In the genomic region with DNA sequence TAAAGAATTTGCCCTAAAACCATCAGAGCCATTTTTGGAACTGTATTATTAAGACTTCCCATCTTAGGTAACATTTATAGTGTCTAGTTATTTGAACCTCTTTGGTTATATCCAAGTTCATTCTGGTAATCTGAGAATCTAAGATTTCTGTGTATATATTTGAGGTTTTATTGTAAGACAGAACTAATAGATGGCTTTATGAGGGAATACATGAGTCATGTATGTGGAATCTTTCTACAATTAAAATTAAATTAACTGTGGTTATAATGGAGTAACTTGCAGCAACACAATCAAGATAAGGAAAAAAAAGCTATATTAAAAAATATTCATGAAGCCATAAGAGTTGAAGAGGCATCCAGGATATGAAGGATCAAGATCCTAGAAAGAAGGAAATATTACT, we compare ENCODE assay signal across 23 cellular contexts.
DNase-seq lines count a peak whose midpoint lies in the region; ATAC-seq and TF ChIP-seq lines count a peak whose summit lies in the region.
"Had no signal": no experiment of that assay in that cellular context is flagged by ENCODE, and none has a peak within 500 bp of the region (broad histone marks: within the 10 kb centered on the region; RNA-seq: fewer than 3 reads in every experiment).

No MANE protein-coding gene starts in this region.

- intact Hi-C loops in right cardiac atrium (cut with DNase I) = no loop called here

- H3K4me3 ChIP-seq in SK-N-SH (ENCODE audit: low read depth in 2 of 2, low read length in 1 of 2) (no peak overlapping the region), HEK293 (ENCODE audit: low read depth, low read length) (no peak overlapping the region), astrocyte of the cerebellum (ENCODE audit: low read depth, low read length) (no peak overlapping the region), right cardiac atrium (ENCODE audit: low read length) (no peak overlapping the region)
- H3K4me3 ChIP-seq: GM12878, Peyer's patch, SK-N-MC had no signal

- no peaks in the 10 kb centered on the region for H3F3A ChIP-seq in SK-N-SH (replicated peaks; ENCODE audit: insufficient read depth)

- no peak overlapping the region for H2AFZ ChIP-seq in SK-N-SH (ENCODE audit: low read depth)

- H4K20me1 ChIP-seq in SK-N-SH (ENCODE audit: insufficient read depth) = no peaks in the 10 kb centered on the region

- H3K9me3 ChIP-seq in SK-N-SH (no peaks in the 10 kb centered on the region), HEK293 (ENCODE audit: control insufficient read depth, insufficient read depth, low read depth, low read length) (no peaks in the 10 kb centered on the region; the same call in 1 of the 2 replicates), right cardiac atrium (ENCODE audit: control insufficient read depth, low read length) (no peaks in the 10 kb centered on the region)
- H3K9me3 ChIP-seq: BE2C, Peyer's patch had no signal

- H3K27ac ChIP-seq in SK-N-SH (ENCODE audit: low read depth in 2 of 2, low read length in 1 of 2) = no peak overlapping the region
- no peak overlapping the region for H3K27ac ChIP-seq in HEK293 (ENCODE audit: extremely low read depth, low read depth, low read length)
- no peak overlapping the region for H3K27ac ChIP-seq in right cardiac atrium (ENCODE audit: low read length)
- H3K27ac ChIP-seq: 22Rv1, Peyer's patch, SK-N-MC had no signal

- TF ChIP-seq RAD21 in SK-N-SH (IDR thresholded peaks at IDR 0.05; ENCODE audit: low read length) = no peak

- no peak overlapping the region for H3K9ac ChIP-seq in SK-N-SH

- H3K27me3 ChIP-seq in SK-N-SH (ENCODE audit: insufficient read depth) (no peaks in the 10 kb centered on the region), right cardiac atrium (ENCODE audit: control insufficient read depth, insufficient read depth) (no peaks in the 10 kb centered on the region)
- H3K27me3 ChIP-seq: BE2C, Peyer's patch had no signal

- no peaks in the 10 kb centered on the region for H3K36me3 ChIP-seq in SK-N-SH (replicated peaks in 1 of 2; ENCODE audit: control insufficient read depth in 1 of 2, insufficient read depth in 2 of 2, low read length in 1 of 2)
- H3K36me3 ChIP-seq in HEK293 (ENCODE audit: control insufficient read depth in 2 of 2, insufficient read depth in 1 of 2, low read length in 2 of 2) = no peaks in the 10 kb centered on the region
- H3K36me3 ChIP-seq: BE2C, Peyer's patch had no signal

- no peaks in the 10 kb centered on the region for H3K4me1 ChIP-seq in SK-N-SH (ENCODE audit: control insufficient read depth in 1 of 2, insufficient read depth in 2 of 2, low read depth in 1 of 2, low read length in 1 of 2)
- H3K4me1 ChIP-seq in HEK293 (ENCODE audit: control insufficient read depth, insufficient read depth, low read length) = no peaks in the 10 kb centered on the region; the same call in 1 of the 2 replicates
- H3K4me1 ChIP-seq in right cardiac atrium (ENCODE audit: control insufficient read depth, insufficient read depth, low read length) = no peaks in the 10 kb centered on the region
- H3K4me1 ChIP-seq: BE2C, Peyer's patch had no signal

- TF ChIP-seq CTCF in SK-N-SH (IDR thresholded peaks at IDR 0.05) (no peak), HEK293 (tag by site-specific recombination; IDR thresholded peaks at IDR 0.05) (no peak), astrocyte of the cerebellum (IDR thresholded peaks at IDR 0.05; ENCODE audit: low read depth, low read length, missing control alignments) (no peak)

- DNase-seq in SK-N-SH (no peak), astrocyte of the cerebellum (ENCODE audit: low read depth) (peak; percentile 13), iris pigment epithelial cell (ENCODE audit: low read depth) (peak; percentile 63), right cardiac atrium (no peak), MV-4-11 (lab: John Stamatoyannopoulos, UW) (no peak)
- DNase-seq: BE2C; CD4-positive, alpha-beta T cell; GDM1; KBM-7; NCI-H1048; NCI-H1417 treated with DMSO at 0.1 percent for 48 hours; NCI-H1694 treated with DMSO at 0.1 percent for 48 hours; NCI-H2081; NCI-H510A; NCI-H69; Peyer's patch; SIG-M5 had no signal

- TF ChIP-seq EP300 in SK-N-SH (IDR thresholded peaks at IDR 0.05; ENCODE audit: borderline replicate concordance in 1 of 2, low read depth in 1 of 2, low read length in 1 of 2) = no peak

- in situ Hi-C loops in astrocyte of the cerebellum (cut with HindIII; ENCODE audit: low sequenced_read_pairs) = no loop called here

- H3K4me2 ChIP-seq in SK-N-SH = no peak overlapping the region

- no peaks in the 10 kb centered on the region for H3K79me2 ChIP-seq in SK-N-SH (ENCODE audit: insufficient read depth)

- POLR2A ChIA-PET in SK-N-SH (lab: Yijun Ruan, JAX) = no interaction called here
- POLR2A ChIA-PET in HEK293 (lab: Yijun Ruan, JAX) = no interaction called here

- CTCF ChIA-PET in SK-N-SH (lab: Yijun Ruan, JAX) (no interaction called here), HEK293 (lab: Yijun Ruan, JAX) (interaction anchor here (1.0 kb wide), 1 partner anchor 14 kb away, joined by 3 read pairs; no protein-coding TSS in a partner anchor)

- no peaks in the 10 kb centered on the region for H3K9me2 ChIP-seq in SK-N-SH

- no peak for ATAC-seq in SK-N-SH treated with all-trans-retinoic acid at 6 μM for 48 hours
- ATAC-seq in right cardiac atrium = no peak
- no peak for ATAC-seq in HG03432 (IDR thresholded peaks at IDR 0.05; ENCODE audit: unreplicated experiment)
- ATAC-seq: GM12878 had no signal

TF ChIP-seq in SK-N-SH treated with all-trans-retinoic acid at 6 μM for 48 hours, 23 proteins besides CTCF, POLR2A, EP300 and RAD21:
- TF ChIP-seq, protein P1, sequence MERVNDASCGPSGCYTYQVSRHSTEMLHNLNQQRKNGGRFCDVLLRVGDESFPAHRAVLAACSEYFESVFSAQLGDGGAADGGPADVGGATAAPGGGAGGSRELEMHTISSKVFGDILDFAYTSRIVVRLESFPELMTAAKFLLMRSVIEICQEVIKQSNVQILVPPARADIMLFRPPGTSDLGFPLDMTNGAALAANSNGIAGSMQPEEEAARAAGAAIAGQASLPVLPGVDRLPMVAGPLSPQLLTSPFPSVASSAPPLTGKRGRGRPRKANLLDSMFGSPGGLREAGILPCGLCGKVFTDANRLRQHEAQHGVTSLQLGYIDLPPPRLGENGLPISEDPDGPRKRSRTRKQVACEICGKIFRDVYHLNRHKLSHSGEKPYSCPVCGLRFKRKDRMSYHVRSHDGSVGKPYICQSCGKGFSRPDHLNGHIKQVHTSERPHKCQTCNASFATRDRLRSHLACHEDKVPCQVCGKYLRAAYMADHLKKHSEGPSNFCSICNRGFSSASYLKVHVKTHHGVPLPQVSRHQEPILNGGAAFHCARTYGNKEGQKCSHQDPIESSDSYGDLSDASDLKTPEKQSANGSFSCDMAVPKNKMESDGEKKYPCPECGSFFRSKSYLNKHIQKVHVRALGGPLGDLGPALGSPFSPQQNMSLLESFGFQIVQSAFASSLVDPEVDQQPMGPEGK (CRISPR knock-in tag; IDR thresholded peaks at IDR 0.05; ENCODE audit: borderline replicate concordance) = no peak
- peak; percentile 59 for TF ChIP-seq ISL1 (CRISPR knock-in tag; IDR thresholded peaks at IDR 0.05)
TF ChIP-seq in SK-N-SH treated with all-trans-retinoic acid at 6 μM for 48 hours: peak in this region for 1.

TF ChIP-seq in SK-N-SH, 30 proteins besides CTCF, POLR2A, EP300 and RAD21 (continues in another document):
- TF ChIP-seq TAF1 (IDR thresholded peaks at IDR 0.05; ENCODE audit: borderline replicate concordance, low read depth, low read length) = no peak
- TF ChIP-seq, protein P2, sequence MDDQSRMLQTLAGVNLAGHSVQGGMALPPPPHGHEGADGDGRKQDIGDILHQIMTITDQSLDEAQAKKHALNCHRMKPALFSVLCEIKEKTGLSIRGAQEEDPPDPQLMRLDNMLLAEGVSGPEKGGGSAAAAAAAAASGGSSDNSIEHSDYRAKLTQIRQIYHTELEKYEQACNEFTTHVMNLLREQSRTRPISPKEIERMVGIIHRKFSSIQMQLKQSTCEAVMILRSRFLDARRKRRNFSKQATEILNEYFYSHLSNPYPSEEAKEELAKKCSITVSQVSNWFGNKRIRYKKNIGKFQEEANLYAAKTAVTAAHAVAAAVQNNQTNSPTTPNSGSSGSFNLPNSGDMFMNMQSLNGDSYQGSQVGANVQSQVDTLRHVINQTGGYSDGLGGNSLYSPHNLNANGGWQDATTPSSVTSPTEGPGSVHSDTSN (IDR thresholded peaks at IDR 0.05) = no peak
- no peak for TF ChIP-seq POLR2AphosphoS5 (IDR thresholded peaks at IDR 0.05; ENCODE audit: low read depth, low read length)
- no peak for TF ChIP-seq JUND (IDR thresholded peaks at IDR 0.05)
- TF ChIP-seq TCF12 (IDR thresholded peaks at IDR 0.05) = no peak
- TF ChIP-seq GATA2 (CRISPR knock-in tag; IDR thresholded peaks at IDR 0.05) = no peak

TF ChIP-seq in HEK293, 187 proteins besides CTCF, POLR2A, EP300 and RAD21 (continues in another document):
- TF ChIP-seq ZNF747 (tag by site-specific recombination; IDR thresholded peaks at IDR 0.05) (no peak), ZNF48 (tag by site-specific recombination; IDR thresholded peaks at IDR 0.05) (no peak), WT1 (tag by site-specific recombination; IDR thresholded peaks at IDR 0.05) (no peak), ZBTB17 (tag by site-specific recombination; IDR thresholded peaks at IDR 0.05) (peak; percentile 25; the same call in 1 of the 2 replicates), ZNF521 (tag by site-specific recombination; IDR thresholded peaks at IDR 0.05) (no peak), ZNF404 (tag by site-specific recombination; IDR thresholded peaks at IDR 0.05) (no peak), EGR2 (tag by site-specific recombination; IDR thresholded peaks at IDR 0.05; ENCODE audit: low read depth) (no peak), ZNF169 (tag by site-specific recombination; IDR thresholded peaks at IDR 0.05) (no peak)
- TF ChIP-seq, protein P3, sequence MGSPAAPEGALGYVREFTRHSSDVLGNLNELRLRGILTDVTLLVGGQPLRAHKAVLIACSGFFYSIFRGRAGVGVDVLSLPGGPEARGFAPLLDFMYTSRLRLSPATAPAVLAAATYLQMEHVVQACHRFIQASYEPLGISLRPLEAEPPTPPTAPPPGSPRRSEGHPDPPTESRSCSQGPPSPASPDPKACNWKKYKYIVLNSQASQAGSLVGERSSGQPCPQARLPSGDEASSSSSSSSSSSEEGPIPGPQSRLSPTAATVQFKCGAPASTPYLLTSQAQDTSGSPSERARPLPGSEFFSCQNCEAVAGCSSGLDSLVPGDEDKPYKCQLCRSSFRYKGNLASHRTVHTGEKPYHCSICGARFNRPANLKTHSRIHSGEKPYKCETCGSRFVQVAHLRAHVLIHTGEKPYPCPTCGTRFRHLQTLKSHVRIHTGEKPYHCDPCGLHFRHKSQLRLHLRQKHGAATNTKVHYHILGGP (tag by site-specific recombination; IDR thresholded peaks at IDR 0.05) = peak; percentile 55; the same call in 1 of the 2 replicates

Comparison
In these comparisons a context has a peak if more than half of its experiments do, and no peak if none do; other contexts are left out.
1. DNase-seq: peak in astrocyte of the cerebellum (single experiment) and iris pigment epithelial cell (single experiment); none in SK-N-SH (single experiment), right cardiac atrium (0 of 3) and MV-4-11 (single experiment).